ENCODE assay signal across 1 cellular context in genomic region chr1:209685835-209686234, GRCh38.
TF ChIP-seq lines count a peak whose summit lies in the region.

No MANE protein-coding gene starts in this region.

TF ChIP-seq in WTC11, 78 proteins besides CTCF, POLR2A, EP300 and RAD21:
- TF ChIP-seq FOXK1 (CRISPR knock-in tag; IDR thresholded peaks at IDR 0.05) (no peak), NR3C1 (CRISPR knock-in tag; conservative IDR thresholded peaks at IDR 0.05; ENCODE audit: low read depth) (no peak), ZBTB21 (CRISPR knock-in tag; IDR thresholded peaks at IDR 0.05; ENCODE audit: borderline replicate concordance) (no peak), ZNF317 (CRISPR knock-in tag; IDR thresholded peaks at IDR 0.05; ENCODE audit: borderline replicate concordance, low read depth) (no peak), ZNF396 (CRISPR knock-in tag; IDR thresholded peaks at IDR 0.05; ENCODE audit: borderline replicate concordance) (no peak), RORB (CRISPR knock-in tag; IDR thresholded peaks at IDR 0.05) (no peak), NFE2L1 (CRISPR knock-in tag; IDR thresholded peaks at IDR 0.05) (no peak)
- TF ChIP-seq, protein P1, sequence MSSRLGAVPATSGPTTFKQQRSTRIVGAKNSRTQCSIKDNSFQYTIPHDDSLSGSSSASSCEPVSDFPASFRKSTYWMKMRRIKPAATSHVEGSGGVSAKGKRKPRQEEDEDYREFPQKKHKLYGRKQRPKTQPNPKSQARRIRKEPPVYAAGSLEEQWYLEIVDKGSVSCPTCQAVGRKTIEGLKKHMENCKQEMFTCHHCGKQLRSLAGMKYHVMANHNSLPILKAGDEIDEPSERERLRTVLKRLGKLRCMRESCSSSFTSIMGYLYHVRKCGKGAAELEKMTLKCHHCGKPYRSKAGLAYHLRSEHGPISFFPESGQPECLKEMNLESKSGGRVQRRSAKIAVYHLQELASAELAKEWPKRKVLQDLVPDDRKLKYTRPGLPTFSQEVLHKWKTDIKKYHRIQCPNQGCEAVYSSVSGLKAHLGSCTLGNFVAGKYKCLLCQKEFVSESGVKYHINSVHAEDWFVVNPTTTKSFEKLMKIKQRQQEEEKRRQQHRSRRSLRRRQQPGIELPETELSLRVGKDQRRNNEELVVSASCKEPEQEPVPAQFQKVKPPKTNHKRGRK (CRISPR knock-in tag; IDR thresholded peaks at IDR 0.05; ENCODE audit: borderline replicate concordance): no peak
- TF ChIP-seq, protein P2, sequence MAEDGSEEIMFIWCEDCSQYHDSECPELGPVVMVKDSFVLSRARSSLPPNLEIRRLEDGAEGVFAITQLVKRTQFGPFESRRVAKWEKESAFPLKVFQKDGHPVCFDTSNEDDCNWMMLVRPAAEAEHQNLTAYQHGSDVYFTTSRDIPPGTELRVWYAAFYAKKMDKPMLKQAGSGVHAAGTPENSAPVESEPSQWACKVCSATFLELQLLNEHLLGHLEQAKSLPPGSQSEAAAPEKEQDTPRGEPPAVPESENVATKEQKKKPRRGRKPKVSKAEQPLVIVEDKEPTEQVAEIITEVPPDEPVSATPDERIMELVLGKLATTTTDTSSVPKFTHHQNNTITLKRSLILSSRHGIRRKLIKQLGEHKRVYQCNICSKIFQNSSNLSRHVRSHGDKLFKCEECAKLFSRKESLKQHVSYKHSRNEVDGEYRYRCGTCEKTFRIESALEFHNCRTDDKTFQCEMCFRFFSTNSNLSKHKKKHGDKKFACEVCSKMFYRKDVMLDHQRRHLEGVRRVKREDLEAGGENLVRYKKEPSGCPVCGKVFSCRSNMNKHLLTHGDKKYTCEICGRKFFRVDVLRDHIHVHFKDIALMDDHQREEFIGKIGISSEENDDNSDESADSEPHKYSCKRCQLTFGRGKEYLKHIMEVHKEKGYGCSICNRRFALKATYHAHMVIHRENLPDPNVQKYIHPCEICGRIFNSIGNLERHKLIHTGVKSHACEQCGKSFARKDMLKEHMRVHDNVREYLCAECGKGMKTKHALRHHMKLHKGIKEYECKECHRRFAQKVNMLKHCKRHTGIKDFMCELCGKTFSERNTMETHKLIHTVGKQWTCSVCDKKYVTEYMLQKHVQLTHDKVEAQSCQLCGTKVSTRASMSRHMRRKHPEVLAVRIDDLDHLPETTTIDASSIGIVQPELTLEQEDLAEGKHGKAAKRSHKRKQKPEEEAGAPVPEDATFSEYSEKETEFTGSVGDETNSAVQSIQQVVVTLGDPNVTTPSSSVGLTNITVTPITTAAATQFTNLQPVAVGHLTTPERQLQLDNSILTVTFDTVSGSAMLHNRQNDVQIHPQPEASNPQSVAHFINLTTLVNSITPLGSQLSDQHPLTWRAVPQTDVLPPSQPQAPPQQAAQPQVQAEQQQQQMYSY (CRISPR knock-in tag; IDR thresholded peaks at IDR 0.05): no peak
- TF ChIP-seq, protein P3, sequence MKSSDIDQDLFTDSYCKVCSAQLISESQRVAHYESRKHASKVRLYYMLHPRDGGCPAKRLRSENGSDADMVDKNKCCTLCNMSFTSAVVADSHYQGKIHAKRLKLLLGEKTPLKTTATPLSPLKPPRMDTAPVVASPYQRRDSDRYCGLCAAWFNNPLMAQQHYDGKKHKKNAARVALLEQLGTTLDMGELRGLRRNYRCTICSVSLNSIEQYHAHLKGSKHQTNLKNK (CRISPR knock-in tag; IDR thresholded peaks at IDR 0.05): no peak
- TF ChIP-seq, protein P4, sequence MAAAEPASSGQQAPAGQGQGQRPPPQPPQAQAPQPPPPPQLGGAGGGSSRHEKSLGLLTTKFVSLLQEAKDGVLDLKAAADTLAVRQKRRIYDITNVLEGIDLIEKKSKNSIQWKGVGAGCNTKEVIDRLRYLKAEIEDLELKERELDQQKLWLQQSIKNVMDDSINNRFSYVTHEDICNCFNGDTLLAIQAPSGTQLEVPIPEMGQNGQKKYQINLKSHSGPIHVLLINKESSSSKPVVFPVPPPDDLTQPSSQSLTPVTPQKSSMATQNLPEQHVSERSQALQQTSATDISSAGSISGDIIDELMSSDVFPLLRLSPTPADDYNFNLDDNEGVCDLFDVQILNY (CRISPR knock-in tag; IDR thresholded peaks at IDR 0.05): no peak
- TF ChIP-seq, protein P5, sequence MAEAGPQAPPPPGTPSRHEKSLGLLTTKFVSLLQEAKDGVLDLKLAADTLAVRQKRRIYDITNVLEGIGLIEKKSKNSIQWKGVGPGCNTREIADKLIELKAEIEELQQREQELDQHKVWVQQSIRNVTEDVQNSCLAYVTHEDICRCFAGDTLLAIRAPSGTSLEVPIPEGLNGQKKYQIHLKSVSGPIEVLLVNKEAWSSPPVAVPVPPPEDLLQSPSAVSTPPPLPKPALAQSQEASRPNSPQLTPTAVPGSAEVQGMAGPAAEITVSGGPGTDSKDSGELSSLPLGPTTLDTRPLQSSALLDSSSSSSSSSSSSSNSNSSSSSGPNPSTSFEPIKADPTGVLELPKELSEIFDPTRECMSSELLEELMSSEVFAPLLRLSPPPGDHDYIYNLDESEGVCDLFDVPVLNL (CRISPR knock-in tag; IDR thresholded peaks at IDR 0.05; ENCODE audit: borderline replicate concordance, low read depth): no peak
